9 cellular contexts compared by ENCODE assay signal in genomic region chr14:97219356-97220017, GRCh38.
DNase-seq lines count a peak whose midpoint lies in the region; ATAC-seq and FAIRE-seq lines count a peak whose summit lies in the region.
"Had no signal": no experiment of that assay in that cellular context is flagged by ENCODE, and none has a peak within 500 bp of the region (broad histone marks: within the 10 kb centered on the region; RNA-seq: fewer than 3 reads in every experiment).

No MANE protein-coding gene starts in this region.

- H3K4me3 Mint-ChIP-seq in activated T-helper 2 cell treated with anti-CD3 and anti-CD28 coated beads, Interferon-gamma antibody, Interleukin-2, Interleukin-4, amounts not matched to agents 10 μg/mL and 5 μg/mL and 100 μg/mL, durations not matched to agents 14 hours and 24 hours and 36 hours (ENCODE audit: low read depth): peak overlapping the region; percentile 85
- peak overlapping the region; percentile 84 to 91 for H3K4me3 Mint-ChIP-seq in stimulated activated naive CD8-positive, alpha-beta T cell treated with anti-CD3 and anti-CD28 coated beads, Interleukin-15, amount 100 ng/mL, for 72 hours

- DNase-seq in activated T-cell treated with anti-CD3 and anti-CD28 coated beads for 1 hour (ENCODE audit: low read depth) (peak; percentile 1), activated T-cell treated with anti-CD3 and anti-CD28 coated beads for 4 hours (no peak), iPS-NIHi11 (ENCODE audit: low spot score) (peak; percentile 19), pons (ENCODE audit: low spot score) (no peak), posterior vena cava (ENCODE audit: low spot score) (no peak), frontal cortex (ENCODE audit: low spot score in 2 of 2) (no peak)
- DNase-seq in activated T-helper 2 cell treated with anti-CD3 and anti-CD28 coated beads, Interferon-gamma antibody, Interleukin-2, Interleukin-4, amounts not matched to agents 10 μg/mL and 5 μg/mL and 100 μg/mL, durations not matched to agents 14 hours and 24 hours and 36 hours (ENCODE audit: low spot score): peak; percentile 32
- peak in 1 of 2 donors; percentile 24 for DNase-seq in stimulated activated naive CD8-positive, alpha-beta T cell treated with anti-CD3 and anti-CD28 coated beads, Interleukin-15, amount 100 ng/mL, for 72 hours
- DNase-seq: NCI-H748 treated with DMSO at 0.1 percent for 48 hours had no signal

- H3K27me3 Mint-ChIP-seq in activated T-helper 2 cell treated with anti-CD3 and anti-CD28 coated beads, Interferon-gamma antibody, Interleukin-2, Interleukin-4, amounts not matched to agents 10 μg/mL and 5 μg/mL and 100 μg/mL, durations not matched to agents 14 hours and 24 hours and 36 hours (ENCODE audit: low read depth): peaks cover 45% of the 10 kb centered on the region
- peaks cover 21% of the 10 kb centered on the region for H3K27me3 Mint-ChIP-seq in stimulated activated naive CD8-positive, alpha-beta T cell treated with anti-CD3 and anti-CD28 coated beads, Interleukin-15, amount 100 ng/mL, for 72 hours

- H3K9me3 Mint-ChIP-seq in activated T-helper 2 cell treated with anti-CD3 and anti-CD28 coated beads, Interferon-gamma antibody, Interleukin-2, Interleukin-4, amounts not matched to agents 10 μg/mL and 5 μg/mL and 100 μg/mL, durations not matched to agents 14 hours and 24 hours and 36 hours: no peaks in the 10 kb centered on the region
- no peaks in the 10 kb centered on the region for H3K9me3 Mint-ChIP-seq in stimulated activated naive CD8-positive, alpha-beta T cell treated with anti-CD3 and anti-CD28 coated beads, Interleukin-15, amount 100 ng/mL, for 72 hours

- ATAC-seq in stimulated activated naive CD8-positive, alpha-beta T cell treated with anti-CD3 and anti-CD28 coated beads, Interleukin-15, amount 100 ng/mL, for 72 hours: peak; percentile 73

- peaks cover 13% of the 10 kb centered on the region for H3K4me1 Mint-ChIP-seq in activated T-helper 2 cell treated with anti-CD3 and anti-CD28 coated beads, Interferon-gamma antibody, Interleukin-2, Interleukin-4, amounts not matched to agents 10 μg/mL and 5 μg/mL and 100 μg/mL, durations not matched to agents 14 hours and 24 hours and 36 hours (ENCODE audit: low read depth)
- H3K4me1 Mint-ChIP-seq in stimulated activated naive CD8-positive, alpha-beta T cell treated with anti-CD3 and anti-CD28 coated beads, Interleukin-15, amount 100 ng/mL, for 72 hours: peaks cover 25% of the 10 kb centered on the region

- intact Hi-C loops in activated T-helper 2 cell treated with anti-CD3 and anti-CD28 coated beads, Interferon-gamma antibody, Interleukin-2, Interleukin-4, amounts not matched to agents 10 μg/mL and 5 μg/mL and 100 μg/mL, durations not matched to agents 14 hours and 24 hours and 36 hours (cut with micrococcal nuclease): loop anchor here (10.0 kb wide), 1 partner anchor 185 kb away; no protein-coding TSS in a partner anchor
- intact Hi-C loops in posterior vena cava (cut with DNase I): no loop called here

- no peaks in the 10 kb centered on the region for H3K36me3 Mint-ChIP-seq in activated T-helper 2 cell treated with anti-CD3 and anti-CD28 coated beads, Interferon-gamma antibody, Interleukin-2, Interleukin-4, amounts not matched to agents 10 μg/mL and 5 μg/mL and 100 μg/mL, durations not matched to agents 14 hours and 24 hours and 36 hours (ENCODE audit: low read depth)

- FAIRE-seq in frontal cortex (lab: Jason Lieb, UNC): no peak

- H3K27ac Mint-ChIP-seq in activated T-helper 2 cell treated with anti-CD3 and anti-CD28 coated beads, Interferon-gamma antibody, Interleukin-2, Interleukin-4, amounts not matched to agents 10 μg/mL and 5 μg/mL and 100 μg/mL, durations not matched to agents 14 hours and 24 hours and 36 hours: no peak overlapping the region
- peak overlapping the region; percentile 48 to 85 for H3K27ac Mint-ChIP-seq in stimulated activated naive CD8-positive, alpha-beta T cell treated with anti-CD3 and anti-CD28 coated beads, Interleukin-15, amount 100 ng/mL, for 72 hours

Comparison
In these comparisons a context has a peak if more than half of its experiments do, and no peak if none do; other contexts are left out.
1. DNase-seq: peak in activated T-cell treated with anti-CD3 and anti-CD28 coated beads for 1 hour (single experiment), activated T-helper 2 cell treated with anti-CD3 and anti-CD28 coated beads, Interferon-gamma antibody, Interleukin-2, Interleukin-4, amounts not matched to agents 10 μg/mL and 5 μg/mL and 100 μg/mL, durations not matched to agents 14 hours and 24 hours and 36 hours (single experiment) and iPS-NIHi11 (single experiment); none in activated T-cell treated with anti-CD3 and anti-CD28 coated beads for 4 hours (single experiment), pons (single experiment), posterior vena cava (single experiment) and frontal cortex (0 of 2).